1 cellular context compared by ENCODE assay signal in genomic region chr18:1043039-1043438, GRCh38.
A peak's percentile ranks its signal among the peaks of the same experiment; 100 is the strongest.
DNase-seq lines count a peak whose midpoint lies in the region; ATAC-seq, FAIRE-seq and TF ChIP-seq lines count a peak whose summit lies in the region.
"Not testable (repeated sequence)": the region's sequence is repeated elsewhere in the genome, so short reads cannot be mapped to it uniquely, and the experiment has no call there.

No MANE protein-coding gene starts in this region.

- not testable (repeated sequence) for FAIRE-seq in K562 (lab: Jason Lieb, UNC)

- POLR2A ChIA-PET in K562 (lab: Yijun Ruan, JAX), result not testable (repeated sequence)

- TF ChIP-seq CTCF in K562 (IDR thresholded peaks at IDR 0.05 in 2 of 3, conservative IDR thresholded peaks at IDR 0.05 in 1 of 3; ENCODE audit: insufficient read depth in 2 of 3, low read depth in 1 of 3, low read length in 3 of 3), result not testable (repeated sequence)

- in situ Hi-C loops in K562 (cut with MboI), result not testable (repeated sequence)

- not testable (repeated sequence) for H3K4me2 ChIP-seq in K562 (ENCODE audit: insufficient read depth, low read length)

- H3K4me3 ChIP-seq in K562, result not testable (repeated sequence)

- not testable (repeated sequence) for H3K79me2 ChIP-seq in K562 (ENCODE audit: control insufficient read depth, insufficient read depth, low read length)

- TF ChIP-seq POLR2A in K562 (conservative IDR thresholded peaks at IDR 0.05), result not testable (repeated sequence)

- H3K4me1 ChIP-seq in K562 (replicated peaks in 1 of 2; ENCODE audit: control insufficient read depth in 2 of 2, insufficient read depth in 2 of 2, low read length in 2 of 2), result not testable (repeated sequence)

- not testable (repeated sequence) for BruUV-seq in K562 (replicated peaks; lab: Mats Ljungman, UMichigan)

- H3K9me3 ChIP-seq in K562 (replicated peaks; ENCODE audit: control insufficient read depth, insufficient read depth, low read depth, low read length), result not testable (repeated sequence)

- not testable (repeated sequence) for H3K9ac ChIP-seq in K562 (ENCODE audit: insufficient read depth in 1 of 2, low read depth in 2 of 2, low read length in 2 of 2)

- TF ChIP-seq RAD21 in K562 (CRISPR knock-in tag; conservative IDR thresholded peaks at IDR 0.05 in 1 of 2, IDR thresholded peaks at IDR 0.05 in 1 of 2), result not testable (repeated sequence)

- H4K20me1 ChIP-seq in K562 (replicated peaks; ENCODE audit: control insufficient read depth, insufficient read depth, low read length), result not testable (repeated sequence)

- not testable (repeated sequence) for TF ChIP-seq EP300 in K562 (IDR thresholded peaks at IDR 0.05; ENCODE audit: low read length)

- H3K9me1 ChIP-seq in K562 (ENCODE audit: control insufficient read depth, insufficient read depth, low read length), result not testable (repeated sequence)

- not testable (repeated sequence) for H2AFZ ChIP-seq in K562 (ENCODE audit: low read depth, low read length)

- 13% methylated on average over 2 of the region's 2 CpGs for WGBS in K562 (ENCODE audit: insufficient coverage, low coverage, missing lambda C conversion rate)

- CTCF ChIA-PET in K562 (lab: Yijun Ruan, JAX; ENCODE audit: low intra/inter-chr PET ratio), result not testable (repeated sequence)

- H3K36me3 ChIP-seq in K562 (ENCODE audit: control insufficient read depth, insufficient read depth, low read length), result not testable (repeated sequence)

- intact Hi-C loops in K562 (cut with micrococcal nuclease), result not testable (repeated sequence)

- DNase-seq in K562 (ENCODE audit: extremely low read depth in 1 of 4, low spot score in 3 of 4), result not testable (repeated sequence)

- H3K27ac ChIP-seq in K562 (ENCODE audit: extremely low read depth, low read depth, low read length), result not testable (repeated sequence)

- ATAC-seq in K562, result not testable (repeated sequence)

- H3K27me3 ChIP-seq in K562 (ENCODE audit: control insufficient read depth in 2 of 2, insufficient read depth in 2 of 2, low read length in 2 of 2), result not testable (repeated sequence)

TF ChIP-seq in K562, 482 proteins besides CTCF, POLR2A, EP300 and RAD21:
- peak; percentile 50; the same call in 1 of the 2 replicates for TF ChIP-seq ZNF324 (CRISPR knock-in tag; IDR thresholded peaks at IDR 0.05)
- TF ChIP-seq, protein P1, sequence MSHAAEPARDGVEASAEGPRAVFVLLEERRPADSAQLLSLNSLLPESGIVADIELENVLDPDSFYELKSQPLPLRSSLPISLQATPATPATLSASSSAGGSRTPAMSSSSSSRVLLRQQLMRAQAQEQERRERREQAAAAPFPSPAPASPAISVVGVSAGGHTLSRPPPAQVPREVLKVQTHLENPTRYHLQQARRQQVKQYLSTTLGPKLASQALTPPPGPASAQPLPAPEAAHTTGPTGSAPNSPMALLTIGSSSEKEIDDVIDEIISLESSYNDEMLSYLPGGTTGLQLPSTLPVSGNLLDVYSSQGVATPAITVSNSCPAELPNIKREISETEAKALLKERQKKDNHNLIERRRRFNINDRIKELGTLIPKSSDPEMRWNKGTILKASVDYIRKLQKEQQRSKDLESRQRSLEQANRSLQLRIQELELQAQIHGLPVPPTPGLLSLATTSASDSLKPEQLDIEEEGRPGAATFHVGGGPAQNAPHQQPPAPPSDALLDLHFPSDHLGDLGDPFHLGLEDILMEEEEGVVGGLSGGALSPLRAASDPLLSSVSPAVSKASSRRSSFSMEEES (CRISPR knock-in tag; IDR thresholded peaks at IDR 0.05), result peak; percentile 68
